In the genomic region with DNA sequence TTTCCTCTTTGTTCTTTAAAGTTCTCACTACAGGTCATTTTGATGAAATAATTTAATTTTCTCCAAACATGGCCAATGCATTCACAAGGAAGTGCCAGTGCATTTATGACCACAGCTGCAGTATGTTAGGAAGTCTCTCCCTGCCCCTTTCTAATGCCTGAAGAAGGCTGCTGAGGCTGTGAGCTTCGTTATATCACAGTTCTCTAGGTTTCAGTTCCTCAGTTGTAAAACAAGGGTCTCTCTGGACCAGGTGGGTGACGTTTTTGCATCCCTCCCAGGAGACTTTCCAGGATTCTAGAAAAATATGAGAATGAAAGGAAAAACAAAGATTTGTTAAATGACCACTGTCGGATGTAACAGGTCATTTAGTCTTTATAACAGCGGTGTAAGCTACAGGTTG, we compare ENCODE assay signal across 10 cellular contexts.
"Had no signal": no experiment of that assay in that cellular context is flagged by ENCODE, and none has a peak within 500 bp of the region (broad histone marks: within the 10 kb centered on the region; RNA-seq: fewer than 3 reads in every experiment).

No MANE protein-coding gene starts in this region.

- DNase-seq: H9, HFFc6, KBM-7 had no signal

- H3K4me3 ChIP-seq: GM23338 had no signal

- H2AFZ ChIP-seq: GM23338 had no signal

- FAIRE-seq: H1, H54, HepG2 had no signal

- H3K27ac ChIP-seq: HL-60, KMS-11 had no signal

- H3K9ac ChIP-seq: KMS-11 had no signal

- ATAC-seq: GM23338, HCT116, HepG2 had no signal

- H3K4me2 ChIP-seq: GM23338, KMS-11 had no signal
